Comparison of ENCODE assay signal across 3 cellular contexts in the genomic region with DNA sequence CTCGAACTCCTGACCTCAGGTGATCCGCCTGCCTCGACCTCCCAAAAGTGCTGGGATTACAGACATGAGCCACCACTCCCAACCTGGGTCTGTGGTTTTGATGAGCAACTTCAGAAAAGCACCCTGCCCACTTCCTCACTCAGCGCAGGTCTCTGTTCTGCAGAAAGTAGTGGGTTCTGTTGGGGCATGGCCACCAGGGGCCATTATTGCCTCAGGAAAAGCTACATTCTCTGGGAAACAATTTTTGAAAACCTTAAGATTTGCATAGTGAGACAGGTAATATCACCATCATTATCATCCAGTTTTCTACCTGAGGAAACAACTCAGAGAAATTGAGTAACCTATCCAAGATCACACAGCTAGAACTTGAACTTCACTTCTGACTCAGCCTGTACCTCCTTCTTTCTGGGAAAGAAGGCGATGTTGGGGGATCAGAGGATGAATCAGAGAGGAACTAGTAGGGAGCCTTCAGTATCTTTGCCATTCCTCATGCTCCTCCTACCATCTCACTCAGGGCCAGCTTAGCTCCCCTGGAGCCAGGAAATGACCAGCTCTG.
TF ChIP-seq lines count a peak whose summit lies in the region.

No MANE protein-coding gene starts in this region.

TF ChIP-seq in SK-N-SH, 30 proteins besides CTCF, POLR2A, EP300 and RAD21 (continues in another document):
- TF ChIP-seq CHD2 (IDR thresholded peaks at IDR 0.05; ENCODE audit: low read length, partially characterized antibody) (no peak), TCF12 (IDR thresholded peaks at IDR 0.05) (no peak), ELF1 (IDR thresholded peaks at IDR 0.05) (no peak), RCOR1 (IDR thresholded peaks at IDR 0.05; ENCODE audit: low read length) (no peak), JUND (IDR thresholded peaks at IDR 0.05) (no peak), FOXJ3 (CRISPR knock-in tag; IDR thresholded peaks at IDR 0.05) (no peak), FOSL2 (IDR thresholded peaks at IDR 0.05; ENCODE audit: borderline replicate concordance, low read depth) (no peak; the same call in 1 of the 2 replicates), RXRA (IDR thresholded peaks at IDR 0.05; ENCODE audit: borderline replicate concordance, low read depth) (no peak), RFX5 (IDR thresholded peaks at IDR 0.05; ENCODE audit: low read length) (no peak), GABPA (IDR thresholded peaks at IDR 0.05; ENCODE audit: low read depth) (no peak), GATA2 (CRISPR knock-in tag; IDR thresholded peaks at IDR 0.05) (no peak), MEF2A (IDR thresholded peaks at IDR 0.05; ENCODE audit: borderline replicate concordance, low read depth) (no peak), SIN3A (IDR thresholded peaks at IDR 0.05; ENCODE audit: borderline replicate concordance, low read depth, low read length) (no peak)
- TF ChIP-seq, protein P1, sequence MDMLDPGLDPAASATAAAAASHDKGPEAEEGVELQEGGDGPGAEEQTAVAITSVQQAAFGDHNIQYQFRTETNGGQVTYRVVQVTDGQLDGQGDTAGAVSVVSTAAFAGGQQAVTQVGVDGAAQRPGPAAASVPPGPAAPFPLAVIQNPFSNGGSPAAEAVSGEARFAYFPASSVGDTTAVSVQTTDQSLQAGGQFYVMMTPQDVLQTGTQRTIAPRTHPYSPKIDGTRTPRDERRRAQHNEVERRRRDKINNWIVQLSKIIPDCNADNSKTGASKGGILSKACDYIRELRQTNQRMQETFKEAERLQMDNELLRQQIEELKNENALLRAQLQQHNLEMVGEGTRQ (IDR thresholded peaks at IDR 0.05; ENCODE audit: borderline replicate concordance, low read depth, low read length), result no peak
- TF ChIP-seq, protein P2, sequence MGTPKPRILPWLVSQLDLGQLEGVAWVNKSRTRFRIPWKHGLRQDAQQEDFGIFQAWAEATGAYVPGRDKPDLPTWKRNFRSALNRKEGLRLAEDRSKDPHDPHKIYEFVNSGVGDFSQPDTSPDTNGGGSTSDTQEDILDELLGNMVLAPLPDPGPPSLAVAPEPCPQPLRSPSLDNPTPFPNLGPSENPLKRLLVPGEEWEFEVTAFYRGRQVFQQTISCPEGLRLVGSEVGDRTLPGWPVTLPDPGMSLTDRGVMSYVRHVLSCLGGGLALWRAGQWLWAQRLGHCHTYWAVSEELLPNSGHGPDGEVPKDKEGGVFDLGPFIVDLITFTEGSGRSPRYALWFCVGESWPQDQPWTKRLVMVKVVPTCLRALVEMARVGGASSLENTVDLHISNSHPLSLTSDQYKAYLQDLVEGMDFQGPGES (IDR thresholded peaks at IDR 0.05; ENCODE audit: low read depth, low read length), result no peak
- TF ChIP-seq, protein P3, sequence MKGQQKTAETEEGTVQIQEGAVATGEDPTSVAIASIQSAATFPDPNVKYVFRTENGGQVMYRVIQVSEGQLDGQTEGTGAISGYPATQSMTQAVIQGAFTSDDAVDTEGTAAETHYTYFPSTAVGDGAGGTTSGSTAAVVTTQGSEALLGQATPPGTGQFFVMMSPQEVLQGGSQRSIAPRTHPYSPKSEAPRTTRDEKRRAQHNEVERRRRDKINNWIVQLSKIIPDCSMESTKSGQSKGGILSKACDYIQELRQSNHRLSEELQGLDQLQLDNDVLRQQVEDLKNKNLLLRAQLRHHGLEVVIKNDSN (IDR thresholded peaks at IDR 0.05; ENCODE audit: borderline replicate concordance, low read depth), result no peak
- TF ChIP-seq, protein P4, sequence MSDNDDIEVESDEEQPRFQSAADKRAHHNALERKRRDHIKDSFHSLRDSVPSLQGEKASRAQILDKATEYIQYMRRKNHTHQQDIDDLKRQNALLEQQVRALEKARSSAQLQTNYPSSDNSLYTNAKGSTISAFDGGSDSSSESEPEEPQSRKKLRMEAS (IDR thresholded peaks at IDR 0.05; ENCODE audit: low read depth), result no peak

TF ChIP-seq in SK-N-SH treated with all-trans-retinoic acid at 6 μM for 48 hours, 23 proteins besides CTCF, POLR2A, EP300 and RAD21:
- TF ChIP-seq, protein P5, sequence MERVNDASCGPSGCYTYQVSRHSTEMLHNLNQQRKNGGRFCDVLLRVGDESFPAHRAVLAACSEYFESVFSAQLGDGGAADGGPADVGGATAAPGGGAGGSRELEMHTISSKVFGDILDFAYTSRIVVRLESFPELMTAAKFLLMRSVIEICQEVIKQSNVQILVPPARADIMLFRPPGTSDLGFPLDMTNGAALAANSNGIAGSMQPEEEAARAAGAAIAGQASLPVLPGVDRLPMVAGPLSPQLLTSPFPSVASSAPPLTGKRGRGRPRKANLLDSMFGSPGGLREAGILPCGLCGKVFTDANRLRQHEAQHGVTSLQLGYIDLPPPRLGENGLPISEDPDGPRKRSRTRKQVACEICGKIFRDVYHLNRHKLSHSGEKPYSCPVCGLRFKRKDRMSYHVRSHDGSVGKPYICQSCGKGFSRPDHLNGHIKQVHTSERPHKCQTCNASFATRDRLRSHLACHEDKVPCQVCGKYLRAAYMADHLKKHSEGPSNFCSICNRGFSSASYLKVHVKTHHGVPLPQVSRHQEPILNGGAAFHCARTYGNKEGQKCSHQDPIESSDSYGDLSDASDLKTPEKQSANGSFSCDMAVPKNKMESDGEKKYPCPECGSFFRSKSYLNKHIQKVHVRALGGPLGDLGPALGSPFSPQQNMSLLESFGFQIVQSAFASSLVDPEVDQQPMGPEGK (CRISPR knock-in tag; IDR thresholded peaks at IDR 0.05; ENCODE audit: borderline replicate concordance), result no peak
- no peak for TF ChIP-seq ZC3H10 (CRISPR knock-in tag; IDR thresholded peaks at IDR 0.05)
- no peak for TF ChIP-seq PPARA (CRISPR knock-in tag; IDR thresholded peaks at IDR 0.05; ENCODE audit: borderline replicate concordance)
- no peak for TF ChIP-seq ARNTL (CRISPR knock-in tag; IDR thresholded peaks at IDR 0.05; ENCODE audit: borderline replicate concordance, low read depth)
- no peak for TF ChIP-seq ESRRG (CRISPR knock-in tag; IDR thresholded peaks at IDR 0.05)
- TF ChIP-seq SNAI2 (CRISPR knock-in tag; IDR thresholded peaks at IDR 0.05), result no peak
- TF ChIP-seq, protein P6, sequence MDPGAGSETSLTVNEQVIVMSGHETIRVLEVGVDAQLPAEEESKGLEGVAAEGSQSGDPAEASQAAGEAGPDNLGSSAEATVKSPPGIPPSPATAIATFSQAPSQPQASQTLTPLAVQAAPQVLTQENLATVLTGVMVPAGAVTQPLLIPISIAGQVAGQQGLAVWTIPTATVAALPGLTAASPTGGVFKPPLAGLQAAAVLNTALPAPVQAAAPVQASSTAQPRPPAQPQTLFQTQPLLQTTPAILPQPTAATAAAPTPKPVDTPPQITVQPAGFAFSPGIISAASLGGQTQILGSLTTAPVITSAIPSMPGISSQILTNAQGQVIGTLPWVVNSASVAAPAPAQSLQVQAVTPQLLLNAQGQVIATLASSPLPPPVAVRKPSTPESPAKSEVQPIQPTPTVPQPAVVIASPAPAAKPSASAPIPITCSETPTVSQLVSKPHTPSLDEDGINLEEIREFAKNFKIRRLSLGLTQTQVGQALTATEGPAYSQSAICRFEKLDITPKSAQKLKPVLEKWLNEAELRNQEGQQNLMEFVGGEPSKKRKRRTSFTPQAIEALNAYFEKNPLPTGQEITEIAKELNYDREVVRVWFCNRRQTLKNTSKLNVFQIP (CRISPR knock-in tag; IDR thresholded peaks at IDR 0.05; ENCODE audit: borderline replicate concordance, low read depth), result no peak
- no peak for TF ChIP-seq ISL1 (CRISPR knock-in tag; IDR thresholded peaks at IDR 0.05)
TF ChIP-seq in SK-N-SH treated with all-trans-retinoic acid at 6 μM for 48 hours: peak in this region for 0.

TF ChIP-seq in Ishikawa, 13 proteins besides CTCF, POLR2A, EP300 and RAD21:
- TF ChIP-seq, protein P3 (IDR thresholded peaks at IDR 0.05), result no peak
- TF ChIP-seq NFIC (IDR thresholded peaks at IDR 0.05) (no peak), EGR1 (IDR thresholded peaks at IDR 0.05) (no peak), ZBTB7A (IDR thresholded peaks at IDR 0.05; ENCODE audit: low read depth) (no peak), YY1 (IDR thresholded peaks at IDR 0.05; ENCODE audit: low read depth) (no peak), TCF12 (IDR thresholded peaks at IDR 0.05; ENCODE audit: low read depth) (no peak), CEBPB (IDR thresholded peaks at IDR 0.05) (no peak), TEAD4 (IDR thresholded peaks at IDR 0.05) (no peak)
- TF ChIP-seq, protein P7, sequence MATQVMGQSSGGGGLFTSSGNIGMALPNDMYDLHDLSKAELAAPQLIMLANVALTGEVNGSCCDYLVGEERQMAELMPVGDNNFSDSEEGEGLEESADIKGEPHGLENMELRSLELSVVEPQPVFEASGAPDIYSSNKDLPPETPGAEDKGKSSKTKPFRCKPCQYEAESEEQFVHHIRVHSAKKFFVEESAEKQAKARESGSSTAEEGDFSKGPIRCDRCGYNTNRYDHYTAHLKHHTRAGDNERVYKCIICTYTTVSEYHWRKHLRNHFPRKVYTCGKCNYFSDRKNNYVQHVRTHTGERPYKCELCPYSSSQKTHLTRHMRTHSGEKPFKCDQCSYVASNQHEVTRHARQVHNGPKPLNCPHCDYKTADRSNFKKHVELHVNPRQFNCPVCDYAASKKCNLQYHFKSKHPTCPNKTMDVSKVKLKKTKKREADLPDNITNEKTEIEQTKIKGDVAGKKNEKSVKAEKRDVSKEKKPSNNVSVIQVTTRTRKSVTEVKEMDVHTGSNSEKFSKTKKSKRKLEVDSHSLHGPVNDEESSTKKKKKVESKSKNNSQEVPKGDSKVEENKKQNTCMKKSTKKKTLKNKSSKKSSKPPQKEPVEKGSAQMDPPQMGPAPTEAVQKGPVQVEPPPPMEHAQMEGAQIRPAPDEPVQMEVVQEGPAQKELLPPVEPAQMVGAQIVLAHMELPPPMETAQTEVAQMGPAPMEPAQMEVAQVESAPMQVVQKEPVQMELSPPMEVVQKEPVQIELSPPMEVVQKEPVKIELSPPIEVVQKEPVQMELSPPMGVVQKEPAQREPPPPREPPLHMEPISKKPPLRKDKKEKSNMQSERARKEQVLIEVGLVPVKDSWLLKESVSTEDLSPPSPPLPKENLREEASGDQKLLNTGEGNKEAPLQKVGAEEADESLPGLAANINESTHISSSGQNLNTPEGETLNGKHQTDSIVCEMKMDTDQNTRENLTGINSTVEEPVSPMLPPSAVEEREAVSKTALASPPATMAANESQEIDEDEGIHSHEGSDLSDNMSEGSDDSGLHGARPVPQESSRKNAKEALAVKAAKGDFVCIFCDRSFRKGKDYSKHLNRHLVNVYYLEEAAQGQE (IDR thresholded peaks at IDR 0.05; ENCODE audit: low read depth), result no peak
- TF ChIP-seq, protein P4 (IDR thresholded peaks at IDR 0.05), result no peak
